8 cellular contexts compared by ENCODE assay signal in the genomic region with DNA sequence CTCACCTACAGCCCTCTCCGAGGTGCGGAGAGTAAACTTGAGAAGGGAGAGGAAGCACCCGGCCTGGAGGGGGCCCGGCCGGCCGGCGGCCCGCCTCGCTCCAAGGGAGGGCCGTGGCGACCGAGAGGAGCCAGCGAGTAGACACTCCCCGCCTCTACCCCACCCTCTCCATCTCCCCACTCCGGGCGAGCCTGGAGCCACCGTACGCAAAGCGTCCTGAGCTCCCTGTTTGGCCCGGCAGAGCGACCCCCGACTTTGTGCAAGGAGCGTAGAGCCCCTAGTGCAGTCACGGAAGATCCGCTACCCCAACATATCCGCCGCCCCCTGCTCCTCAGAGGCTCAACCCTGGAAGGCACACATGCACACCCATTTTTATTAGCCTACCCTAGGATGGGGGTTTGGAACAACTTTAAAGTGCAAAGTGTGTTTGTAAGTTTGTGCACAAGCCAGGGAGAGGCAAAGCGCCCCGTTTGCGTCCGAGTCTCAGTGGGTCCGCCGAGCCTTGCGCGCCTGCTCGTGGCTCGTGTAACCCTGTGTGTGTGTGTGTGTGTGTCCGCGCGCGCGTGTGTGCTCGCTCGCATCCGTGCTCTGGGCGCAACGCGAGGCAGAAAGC. TPM values are rescaled to one million over a fixed set of nuclear protein-coding genes. Genes with fewer than 3 reads are reported as not detected.
DNase-seq lines count a peak whose midpoint lies in the region; ATAC-seq and TF ChIP-seq lines count a peak whose summit lies in the region.

No MANE protein-coding gene starts in this region.

- POLR2A ChIA-PET in HEK293 (lab: Yijun Ruan, JAX) = interaction anchor here (0.6 to 4.1 kb wide), 27 partner anchors 9 to 403 kb away, joined by 3 to 30 read pairs (median 5); no protein-coding TSS in a partner anchor

- ATAC-seq in Right ventricle myocardium superior (ENCODE audit: poor library complexity) = peak; percentile 68

- peak overlapping the region; percentile 57 for H3K4me3 ChIP-seq in HEK293 (ENCODE audit: low read depth, low read length)

- H3K9me3 ChIP-seq in HEK293 (ENCODE audit: control insufficient read depth, insufficient read depth, low read depth, low read length) = no peaks in the 10 kb centered on the region

- peak overlapping the region; percentile 81 for H3K4me3 Mint-ChIP-seq in activated naive CD4-positive, alpha-beta T cell treated with anti-CD3 and anti-CD28 coated beads, Interleukin-2, amount 10 ng/mL, durations not matched to agents 7 days and 5 days

- H3K9me3 Mint-ChIP-seq in activated naive CD4-positive, alpha-beta T cell treated with anti-CD3 and anti-CD28 coated beads, Interleukin-2, amount 10 ng/mL, durations not matched to agents 7 days and 5 days = no peaks in the 10 kb centered on the region

- no peaks in the 10 kb centered on the region for H3K36me3 Mint-ChIP-seq in activated naive CD4-positive, alpha-beta T cell treated with anti-CD3 and anti-CD28 coated beads, Interleukin-2, amount 10 ng/mL, durations not matched to agents 7 days and 5 days

- H3K36me3 ChIP-seq in HEK293 (ENCODE audit: control insufficient read depth in 2 of 2, insufficient read depth in 1 of 2, low read length in 2 of 2) = peaks cover 0 to 27% of the 10 kb centered on the region in 2 experiments; a peak in 1 of 3 replicates

- CTCF ChIA-PET in HEK293 (lab: Yijun Ruan, JAX) = interaction anchor here (0.6 to 5.7 kb wide), 11 partner anchors 17 to 159 kb away, joined by 3 to 32 read pairs (median 3); no protein-coding TSS in a partner anchor
- CTCF ChIA-PET in activated naive CD4-positive, alpha-beta T cell treated with anti-CD3 and anti-CD28 coated beads, Interleukin-2, amount 10 ng/mL, durations not matched to agents 7 days and 5 days (lab: Charles Lee) = interaction anchor here (1.5 kb wide), 1 partner anchor 63 kb away, joined by 3 read pairs; no protein-coding TSS in a partner anchor

- no peak; the same call in 1 of the 2 replicates for TF ChIP-seq CTCF in HEK293 (tag by site-specific recombination; IDR thresholded peaks at IDR 0.05)

- peak overlapping the region; percentile 83 for H3K27ac Mint-ChIP-seq in activated naive CD4-positive, alpha-beta T cell treated with anti-CD3 and anti-CD28 coated beads, Interleukin-2, amount 10 ng/mL, durations not matched to agents 7 days and 5 days

- intact Hi-C loops in Right ventricle myocardium superior (cut with DNase I) (loop anchor here (2.0 to 5.0 kb wide), 3 partner anchors 61 to 151 kb away; no protein-coding TSS in a partner anchor), posterior vena cava (cut with DNase I) (loop anchor here in 1 of 2 donors (1.0 kb wide), 1 partner anchor 143 kb away; no protein-coding TSS in a partner anchor)

- DNase-seq in DMS79 treated with DMSO at 0.1 percent for 48 hours (lab: John Stamatoyannopoulos, UW) = peak; percentile 26
- no peak for DNase-seq in DMS79 (lab: John Stamatoyannopoulos, UW)
- DNase-seq in NCI-H2171 (lab: John Stamatoyannopoulos, UW) = peak; percentile 24
- DNase-seq in activated naive CD4-positive, alpha-beta T cell treated with anti-CD3 and anti-CD28 coated beads, Interleukin-2, amount 10 ng/mL, durations not matched to agents 7 days and 5 days = peak; percentile 63
- peak; percentile 77 for DNase-seq in Right ventricle myocardium superior
- peak; percentile 87 for DNase-seq in posterior vena cava (ENCODE audit: low spot score)
- DNase-seq in OCI-M2 (lab: John Stamatoyannopoulos, UW; ENCODE audit: unreplicated experiment) = no peak

- peaks cover 25% of the 10 kb centered on the region for H3K4me1 Mint-ChIP-seq in activated naive CD4-positive, alpha-beta T cell treated with anti-CD3 and anti-CD28 coated beads, Interleukin-2, amount 10 ng/mL, durations not matched to agents 7 days and 5 days

- H3K27ac ChIP-seq in HEK293 (ENCODE audit: extremely low read depth, low read depth, low read length) = peak overlapping the region; percentile 96

- peaks cover 53% of the 10 kb centered on the region for H3K27me3 Mint-ChIP-seq in activated naive CD4-positive, alpha-beta T cell treated with anti-CD3 and anti-CD28 coated beads, Interleukin-2, amount 10 ng/mL, durations not matched to agents 7 days and 5 days

- peaks cover 22% of the 10 kb centered on the region for H3K4me1 ChIP-seq in HEK293 (ENCODE audit: control insufficient read depth, insufficient read depth, low read length)

TF ChIP-seq in HEK293, 187 proteins besides CTCF, POLR2A, EP300 and RAD21 (continues in another document):
- TF ChIP-seq IKZF3 (tag by site-specific recombination; IDR thresholded peaks at IDR 0.05) = no peak; the same call in 1 of the 2 replicates
- TF ChIP-seq ZNF10 (tag by site-specific recombination; IDR thresholded peaks at IDR 0.05) = no peak
- no peak for TF ChIP-seq MEIS1 (CRISPR knock-in tag; IDR thresholded peaks at IDR 0.05; ENCODE audit: borderline replicate concordance)
- no peak for TF ChIP-seq ZNF214 (tag by site-specific recombination; IDR thresholded peaks at IDR 0.05; ENCODE audit: borderline replicate concordance)
- no peak; the same call in 1 of the 2 replicates for TF ChIP-seq BCL11B (tag by site-specific recombination; IDR thresholded peaks at IDR 0.05; ENCODE audit: low read depth)
- no peak for TF ChIP-seq ZNF211 (tag by site-specific recombination; IDR thresholded peaks at IDR 0.05; ENCODE audit: low read depth)
- TF ChIP-seq ZNF423 (tag by site-specific recombination; IDR thresholded peaks at IDR 0.05) = peak; percentile 68
- TF ChIP-seq WT1 (tag by site-specific recombination; IDR thresholded peaks at IDR 0.05) = peak; percentile 69
- TF ChIP-seq ZNF350 (tag by site-specific recombination; IDR thresholded peaks at IDR 0.05) = no peak
- peak; percentile 98 for TF ChIP-seq ZBTB8A (tag by site-specific recombination; IDR thresholded peaks at IDR 0.05)
- TF ChIP-seq, protein P1, sequence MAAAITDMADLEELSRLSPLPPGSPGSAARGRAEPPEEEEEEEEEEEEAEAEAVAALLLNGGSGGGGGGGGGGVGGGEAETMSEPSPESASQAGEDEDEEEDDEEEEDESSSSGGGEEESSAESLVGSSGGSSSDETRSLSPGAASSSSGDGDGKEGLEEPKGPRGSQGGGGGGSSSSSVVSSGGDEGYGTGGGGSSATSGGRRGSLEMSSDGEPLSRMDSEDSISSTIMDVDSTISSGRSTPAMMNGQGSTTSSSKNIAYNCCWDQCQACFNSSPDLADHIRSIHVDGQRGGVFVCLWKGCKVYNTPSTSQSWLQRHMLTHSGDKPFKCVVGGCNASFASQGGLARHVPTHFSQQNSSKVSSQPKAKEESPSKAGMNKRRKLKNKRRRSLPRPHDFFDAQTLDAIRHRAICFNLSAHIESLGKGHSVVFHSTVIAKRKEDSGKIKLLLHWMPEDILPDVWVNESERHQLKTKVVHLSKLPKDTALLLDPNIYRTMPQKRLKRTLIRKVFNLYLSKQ (tag by site-specific recombination; IDR thresholded peaks at IDR 0.05; ENCODE audit: borderline replicate concordance) = no peak
- TF ChIP-seq ZNF394 (tag by site-specific recombination; IDR thresholded peaks at IDR 0.05; ENCODE audit: borderline replicate concordance) = 0 out of 2 replicates have a peak, but pooled peaks have one; percentile 34
- TF ChIP-seq, protein P2, sequence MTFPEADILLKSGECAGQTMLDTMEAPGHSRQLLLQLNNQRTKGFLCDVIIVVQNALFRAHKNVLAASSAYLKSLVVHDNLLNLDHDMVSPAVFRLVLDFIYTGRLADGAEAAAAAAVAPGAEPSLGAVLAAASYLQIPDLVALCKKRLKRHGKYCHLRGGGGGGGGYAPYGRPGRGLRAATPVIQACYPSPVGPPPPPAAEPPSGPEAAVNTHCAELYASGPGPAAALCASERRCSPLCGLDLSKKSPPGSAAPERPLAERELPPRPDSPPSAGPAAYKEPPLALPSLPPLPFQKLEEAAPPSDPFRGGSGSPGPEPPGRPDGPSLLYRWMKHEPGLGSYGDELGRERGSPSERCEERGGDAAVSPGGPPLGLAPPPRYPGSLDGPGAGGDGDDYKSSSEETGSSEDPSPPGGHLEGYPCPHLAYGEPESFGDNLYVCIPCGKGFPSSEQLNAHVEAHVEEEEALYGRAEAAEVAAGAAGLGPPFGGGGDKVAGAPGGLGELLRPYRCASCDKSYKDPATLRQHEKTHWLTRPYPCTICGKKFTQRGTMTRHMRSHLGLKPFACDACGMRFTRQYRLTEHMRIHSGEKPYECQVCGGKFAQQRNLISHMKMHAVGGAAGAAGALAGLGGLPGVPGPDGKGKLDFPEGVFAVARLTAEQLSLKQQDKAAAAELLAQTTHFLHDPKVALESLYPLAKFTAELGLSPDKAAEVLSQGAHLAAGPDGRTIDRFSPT (tag by site-specific recombination; IDR thresholded peaks at IDR 0.05) = no peak; the same call in 1 of the 2 replicates
- TF ChIP-seq, protein P3, sequence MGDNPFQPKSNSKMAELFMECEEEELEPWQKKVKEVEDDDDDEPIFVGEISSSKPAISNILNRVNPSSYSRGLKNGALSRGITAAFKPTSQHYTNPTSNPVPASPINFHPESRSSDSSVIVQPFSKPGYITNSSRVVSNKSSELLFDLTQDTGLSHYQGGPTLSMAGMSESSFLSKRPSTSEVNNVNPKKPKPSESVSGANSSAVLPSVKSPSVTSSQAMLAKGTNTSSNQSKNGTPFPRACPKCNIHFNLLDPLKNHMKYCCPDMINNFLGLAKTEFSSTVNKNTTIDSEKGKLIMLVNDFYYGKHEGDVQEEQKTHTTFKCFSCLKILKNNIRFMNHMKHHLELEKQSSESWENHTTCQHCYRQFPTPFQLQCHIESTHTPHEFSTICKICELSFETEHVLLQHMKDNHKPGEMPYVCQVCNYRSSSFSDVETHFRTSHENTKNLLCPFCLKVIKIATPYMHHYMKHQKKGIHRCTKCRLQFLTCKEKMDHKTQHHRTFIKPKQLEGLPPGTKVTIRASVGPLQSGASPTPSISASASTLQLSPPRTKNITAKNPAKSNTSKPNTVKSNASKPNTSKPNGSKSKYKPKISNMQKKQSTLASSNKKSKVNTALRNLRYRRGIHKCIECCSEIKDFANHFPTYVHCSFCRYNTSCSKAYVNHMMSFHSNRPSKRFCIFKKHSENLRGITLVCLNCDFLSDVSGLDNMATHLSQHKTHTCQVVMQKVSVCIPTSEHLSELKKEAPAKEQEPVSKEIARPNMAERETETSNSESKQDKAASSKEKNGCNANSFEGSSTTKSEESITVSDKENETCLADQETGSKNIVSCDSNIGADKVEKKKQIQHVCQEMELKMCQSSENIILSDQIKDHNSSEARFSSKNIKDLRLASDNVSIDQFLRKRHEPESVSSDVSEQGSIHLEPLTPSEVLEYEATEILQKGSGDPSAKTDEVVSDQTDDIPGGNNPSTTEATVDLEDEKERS (tag by site-specific recombination; IDR thresholded peaks at IDR 0.05) = no peak
- no peak; the same call in 1 of the 2 replicates for TF ChIP-seq ZSCAN16 (tag by site-specific recombination; IDR thresholded peaks at IDR 0.05)
- no peak for TF ChIP-seq ZNF658 (tag by site-specific recombination; IDR thresholded peaks at IDR 0.05)

RNA-seq across cellular contexts. Expression of a gene that starts 0.5 kb away (rescaled TPM):
- total RNA-seq in Right ventricle myocardium superior (14.1 TPM), posterior vena cava (10 to 100 TPM; 17.4 to 18.4 TPM)

Comparison
In these comparisons a context has a peak if more than half of its experiments do, and no peak if none do; other contexts are left out.
1. DNase-seq: peak in DMS79 treated with DMSO at 0.1 percent for 48 hours (single experiment), NCI-H2171 (single experiment), activated naive CD4-positive, alpha-beta T cell treated with anti-CD3 and anti-CD28 coated beads, Interleukin-2, amount 10 ng/mL, durations not matched to agents 7 days and 5 days (single experiment), Right ventricle myocardium superior (single experiment) and posterior vena cava (single experiment); none in DMS79 (single experiment) and OCI-M2 (single experiment).